9 cellular contexts compared by ENCODE assay signal in the genomic region with DNA sequence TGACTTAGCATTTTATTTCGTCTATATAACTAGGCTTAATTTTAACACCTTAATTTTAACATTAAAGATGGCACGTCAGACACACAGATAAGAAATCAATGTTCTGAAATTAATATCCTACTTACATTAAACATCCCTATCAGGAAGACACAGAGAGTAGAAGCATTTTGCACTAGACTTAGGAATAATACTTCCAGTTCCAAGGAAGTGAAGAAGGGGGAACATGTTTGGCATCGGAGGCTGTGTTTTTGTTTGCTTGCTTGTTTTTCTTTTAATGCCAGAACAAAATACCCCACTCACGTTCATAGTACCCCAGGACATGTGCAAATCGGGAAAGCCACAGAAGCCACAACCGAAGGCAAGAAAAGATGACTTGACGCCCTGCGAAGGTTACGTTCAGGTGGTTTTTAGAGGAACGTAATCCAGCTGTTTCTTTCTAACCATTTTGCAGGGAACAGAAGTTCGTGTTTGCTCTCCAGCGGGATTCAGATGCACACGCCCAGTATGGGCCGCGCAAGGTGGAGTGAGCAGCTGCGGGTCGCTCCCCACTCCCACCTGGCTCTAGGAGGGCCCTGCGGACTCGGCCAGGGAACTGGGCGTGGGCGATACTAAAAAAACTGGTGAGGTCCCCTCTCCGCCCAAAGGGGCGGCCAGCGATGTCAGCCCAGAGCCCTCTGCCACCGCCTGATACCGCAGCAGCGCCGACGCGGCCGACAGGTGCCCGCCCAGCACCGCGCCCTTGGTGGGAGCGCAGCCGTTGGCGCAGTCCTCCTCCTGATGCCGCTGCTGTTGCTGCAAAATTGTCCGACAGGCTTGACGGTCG. TPM values are rescaled to one million over a fixed set of nuclear protein-coding genes. Genes with fewer than 3 reads are reported as not detected.
DNase-seq lines count a peak whose midpoint lies in the region; ATAC-seq, FAIRE-seq and TF ChIP-seq lines count a peak whose summit lies in the region.
"Not testable (repeated sequence)": the region's sequence is repeated elsewhere in the genome, so short reads cannot be mapped to it uniquely, and the experiment has no call there.
"Had no signal": no experiment of that assay in that cellular context is flagged by ENCODE, and none has a peak within 500 bp of the region (broad histone marks: within the 10 kb centered on the region; RNA-seq: fewer than 3 reads in every experiment).

No MANE protein-coding gene starts in this region.

- TF ChIP-seq RAD21 in GM12878 (IDR thresholded peaks at IDR 0.05; ENCODE audit: insufficient read depth, low read depth, low read length); neural cell (conservative IDR thresholded peaks at IDR 0.05): not testable (repeated sequence)

- not testable (repeated sequence) for H3K9ac ChIP-seq in GM12878 (ENCODE audit: control insufficient read depth, insufficient read depth, low read length); neural cell (ENCODE audit: low read length)

- H4K20me1 ChIP-seq in GM12878 (ENCODE audit: control insufficient read depth, insufficient read depth); neural cell (ENCODE audit: insufficient read depth): not testable (repeated sequence)

- peak in 1 of 3 donors; percentile 20 for DNase-seq in CD4-positive, CD25-positive, alpha-beta regulatory T cell
- DNase-seq in NCI-H69 (lab: John Stamatoyannopoulos, UW) (peak; percentile 8), activated B cell treated with CpG ODN at 0.5 μM for 24 hours (peak; percentile 36)
- DNase-seq in activated T-cell treated with anti-CD3 and anti-CD28 coated beads, Interleukin-2, amount 50 U/mL, for 1 hour: peak; percentile 22
- not testable (repeated sequence) for DNase-seq in GM12878 (ENCODE audit: low read depth, low spot score); immature natural killer cell
- peak in 1 of 2 donors; percentile 26 for DNase-seq in stimulated activated naive CD8-positive, alpha-beta T cell treated with anti-CD3 and anti-CD28 coated beads, Interleukin-15, amount 100 ng/mL, for 72 hours

- not testable (repeated sequence) for ATAC-seq in CD4-positive, CD25-positive, alpha-beta regulatory T cell (ENCODE audit: low read depth in 2 of 2); activated B cell treated with CpG ODN at 0.5 μM for 24 hours (ENCODE audit: low read depth); GM12878; stimulated activated naive CD8-positive, alpha-beta T cell treated with anti-CD3 and anti-CD28 coated beads, Interleukin-15, amount 100 ng/mL, for 72 hours

- CTCF ChIA-PET in activated B cell treated with CpG ODN at 0.5 μM for 24 hours (lab: Charles Lee); GM12878 (lab: Yijun Ruan, JAX): not testable (repeated sequence)

- not testable (repeated sequence) for H3K9me3 ChIP-seq in CD4-positive, CD25-positive, alpha-beta regulatory T cell (ENCODE audit: control insufficient read depth in 2 of 2, low read length in 2 of 2); GM12878 (replicated peaks; ENCODE audit: control insufficient read depth, insufficient read depth, low read length); neural cell (ENCODE audit: low read length)

- BruUV-seq in GM12878 (replicated peaks; lab: Mats Ljungman, UMichigan): not testable (repeated sequence)

- intact Hi-C loops in activated B cell treated with CpG ODN at 0.5 μM for 24 hours (cut with micrococcal nuclease); GM12878 (cut with micrococcal nuclease; ENCODE audit: unreplicated experiment): not testable (repeated sequence)

- FAIRE-seq in GM12878 (lab: Jason Lieb, UNC): not testable (repeated sequence)

- WGBS in GM12878 (ENCODE audit: insufficient coverage, insufficient replicate concordance, low lambda C conversion rate, missing lambda C conversion rate): 18% methylated on average over 38 of the region's 41 CpGs

- not testable (repeated sequence) for H3K4me3 ChIP-seq in CD4-positive, CD25-positive, alpha-beta regulatory T cell (ENCODE audit: low read depth, low read length); GM12878; neural cell (ENCODE audit: low read length)

- not testable (repeated sequence) for H3K36me3 ChIP-seq in CD4-positive, CD25-positive, alpha-beta regulatory T cell (ENCODE audit: control insufficient read depth, insufficient read depth, low read length); GM12878 (ENCODE audit: control insufficient read depth in 2 of 2, insufficient read depth in 2 of 2, low read length in 1 of 2); neural cell (ENCODE audit: insufficient read depth, low read length)

- not testable (repeated sequence) for TF ChIP-seq EP300 in GM12878 (IDR thresholded peaks at IDR 0.05; ENCODE audit: borderline replicate concordance in 1 of 2, control insufficient read depth in 1 of 2, low read depth in 2 of 2, low read length in 2 of 2); neural cell (conservative IDR thresholded peaks at IDR 0.05; ENCODE audit: poor library complexity, severe bottlenecking)

- TF ChIP-seq CTCF in activated B cell treated with CpG ODN at 0.5 μM for 24 hours (IDR thresholded peaks at IDR 0.05); GM12878 (IDR thresholded peaks at IDR 0.05 in 2 of 3, conservative IDR thresholded peaks at IDR 0.05 in 1 of 3; ENCODE audit: control insufficient read depth in 2 of 3, extremely low read depth in 1 of 3, insufficient read depth in 1 of 3, low read depth in 3 of 3, low read length in 3 of 3); neural cell (IDR thresholded peaks at IDR 0.05; ENCODE audit: poor library complexity, severe bottlenecking): not testable (repeated sequence)

- not testable (repeated sequence) for H3K27ac ChIP-seq in CD4-positive, CD25-positive, alpha-beta regulatory T cell (ENCODE audit: insufficient read depth, low read length, poor library complexity, severe bottlenecking); GM12878 (ENCODE audit: control insufficient read depth, insufficient read depth); neural cell (ENCODE audit: low read length)

- H3K9me3 Mint-ChIP-seq in CD4-positive, CD25-positive, alpha-beta regulatory T cell; activated B cell treated with CpG ODN at 0.5 μM for 24 hours; immature natural killer cell; stimulated activated naive CD8-positive, alpha-beta T cell treated with anti-CD3 and anti-CD28 coated beads, Interleukin-15, amount 100 ng/mL, for 72 hours: not testable (repeated sequence)

- in situ Hi-C loops in GM12878 (cut with MboI): not testable (repeated sequence)

- TF ChIP-seq POLR2A in GM12878 (IDR thresholded peaks at IDR 0.05; ENCODE audit: low read depth, low read length): not testable (repeated sequence)

- not testable (repeated sequence) for H3K79me2 ChIP-seq in GM12878 (ENCODE audit: control insufficient read depth, insufficient read depth, low read length); neural cell (replicated peaks; ENCODE audit: insufficient read depth, low read length)

- H3K4me1 Mint-ChIP-seq in CD4-positive, CD25-positive, alpha-beta regulatory T cell: peaks cover 5 to 23% (median 15%) of the 10 kb centered on the region in 4 donors
- peaks cover 32% of the 10 kb centered on the region for H3K4me1 Mint-ChIP-seq in activated B cell treated with CpG ODN at 0.5 μM for 24 hours
- peaks cover 21 to 25% of the 10 kb centered on the region in 2 donors for H3K4me1 Mint-ChIP-seq in immature natural killer cell
- H3K4me1 Mint-ChIP-seq in stimulated activated naive CD8-positive, alpha-beta T cell treated with anti-CD3 and anti-CD28 coated beads, Interleukin-15, amount 100 ng/mL, for 72 hours: peaks cover 38% of the 10 kb centered on the region

- SMC1A ChIA-PET in GM12878 (lab: Charles Lee; ENCODE audit: uncharacterized antibody, unreplicated experiment): not testable (repeated sequence)

- H3K4me3 Mint-ChIP-seq in CD4-positive, CD25-positive, alpha-beta regulatory T cell: peak overlapping the region in 3 of 4 donors; percentile 11 to 67 (median 22)
- H3K4me3 Mint-ChIP-seq in activated B cell treated with CpG ODN at 0.5 μM for 24 hours: peak overlapping the region; percentile 28
- peak overlapping the region in 4 of 5 donors; percentile 56 to 71 (median 67) for H3K4me3 Mint-ChIP-seq in immature natural killer cell
- peak overlapping the region; percentile 54 to 81 for H3K4me3 Mint-ChIP-seq in stimulated activated naive CD8-positive, alpha-beta T cell treated with anti-CD3 and anti-CD28 coated beads, Interleukin-15, amount 100 ng/mL, for 72 hours

- H3F3A ChIP-seq in neural cell (ENCODE audit: insufficient read depth, low read length, poor library complexity, severe bottlenecking): not testable (repeated sequence)

- RAD21 ChIA-PET in GM12878 (lab: Charles Lee; ENCODE audit: unreplicated experiment): not testable (repeated sequence)

- not testable (repeated sequence) for H2AFZ ChIP-seq in GM12878 (ENCODE audit: control insufficient read depth, low read depth, low read length); neural cell (ENCODE audit: low read depth, low read length)

- H3K4me1 ChIP-seq in CD4-positive, CD25-positive, alpha-beta regulatory T cell (ENCODE audit: control insufficient read depth, insufficient read depth, low read length, poor library complexity, severe bottlenecking): peaks cover 20% of the 10 kb centered on the region
- not testable (repeated sequence) for H3K4me1 ChIP-seq in GM12878 (ENCODE audit: control insufficient read depth, insufficient read depth, low read length)

- not testable (repeated sequence) for H3K9me2 ChIP-seq in neural cell (ENCODE audit: insufficient read depth, low read length)

- H3K27me3 Mint-ChIP-seq in CD4-positive, CD25-positive, alpha-beta regulatory T cell: peaks cover 49% of the 10 kb centered on the region
- peaks cover 30% of the 10 kb centered on the region for H3K27me3 Mint-ChIP-seq in activated B cell treated with CpG ODN at 0.5 μM for 24 hours
- peaks cover 32 to 41% (median 40%) of the 10 kb centered on the region in 3 donors for H3K27me3 Mint-ChIP-seq in immature natural killer cell (ENCODE audit: low read depth in 3 of 3)
- peaks cover 51% of the 10 kb centered on the region for H3K27me3 Mint-ChIP-seq in stimulated activated naive CD8-positive, alpha-beta T cell treated with anti-CD3 and anti-CD28 coated beads, Interleukin-15, amount 100 ng/mL, for 72 hours

- not testable (repeated sequence) for H3K27ac Mint-ChIP-seq in CD4-positive, CD25-positive, alpha-beta regulatory T cell; activated B cell treated with CpG ODN at 0.5 μM for 24 hours; stimulated activated naive CD8-positive, alpha-beta T cell treated with anti-CD3 and anti-CD28 coated beads, Interleukin-15, amount 100 ng/mL, for 72 hours
- peak overlapping the region in 1 of 6 donors; percentile 27 for H3K27ac Mint-ChIP-seq in immature natural killer cell

- H3K27me3 ChIP-seq in CD4-positive, CD25-positive, alpha-beta regulatory T cell (ENCODE audit: control insufficient read depth, insufficient read depth, low read length); GM12878 (replicated peaks in 1 of 2; ENCODE audit: control insufficient read depth in 2 of 2, insufficient read depth in 2 of 2, low read length in 1 of 2): not testable (repeated sequence)
- H3K27me3 ChIP-seq in neural cell (ENCODE audit: insufficient read depth, low read depth, low read length): peaks cover 55% of the 10 kb centered on the region

- not testable (repeated sequence) for H3K36me3 Mint-ChIP-seq in CD4-positive, CD25-positive, alpha-beta regulatory T cell; activated B cell treated with CpG ODN at 0.5 μM for 24 hours (ENCODE audit: low read depth); immature natural killer cell

- H3K4me2 ChIP-seq in GM12878 (ENCODE audit: control insufficient read depth, insufficient read depth): peak overlapping the region; percentile 42
- H3K4me2 ChIP-seq in neural cell (ENCODE audit: low read length): not testable (repeated sequence)

- POLR2A ChIA-PET in activated B cell treated with CpG ODN at 0.5 μM for 24 hours (lab: Charles Lee); GM12878 (lab: Charles Lee): not testable (repeated sequence)

RNA-seq across cellular contexts. Expression of gene FOXD4, which starts 1.8 kb away (rescaled TPM):
- total RNA-seq in CD4-positive, CD25-positive, alpha-beta regulatory T cell: 0.32 TPM
- polyA plus RNA-seq in CD4-positive, CD25-positive, alpha-beta regulatory T cell: not detected
- 0.55 and 0.61 TPM in 2 replicates for total RNA-seq in activated B cell treated with CpG ODN at 0.5 μM for 24 hours
- total RNA-seq in GM12878 (2013; cell fraction: nucleolus; rRNA removed): 1.7 and 2.0 TPM in 2 replicates
- total RNA-seq in GM12878 (2014; rRNA removed): 0.34 and 0.54 TPM in 2 replicates
- 0.09 and 0.14 TPM in 2 replicates for total RNA-seq in GM12878 (2014; rRNA removed; fragmentation: Illumina TruSeq; extraction: Trizol)
- 0.24 TPM in 1 of 2 replicates, not detected in the other for total RNA-seq in GM12878 (2021)
- not detected for polyA plus RNA-seq in GM12878 (2011; ENCODE audit: low read depth)
- 0.22 and 0.26 TPM in 2 replicates for polyA plus RNA-seq in GM12878 (2011; rRNA removed)
- polyA plus RNA-seq in GM12878 (2011; cell fraction: cytosol; rRNA removed): 0.21 and 0.37 TPM in 2 replicates
- polyA plus RNA-seq in GM12878 (2011; cell fraction: nucleus; rRNA removed): 1.4 and 1.6 TPM in 2 replicates
- polyA plus RNA-seq in GM12878 (2012): not detected in 2 replicates
- 0.13 TPM in 1 of 2 replicates, not detected in the other for polyA plus RNA-seq in GM12878 (2014; fragmentation: Illumina TruSeq; extraction: Trizol)
- polyA plus RNA-seq in GM12878 (2014; fragmentation: Nextera tagmentation; extraction: Ambion mirVana): not detected
- 0.10 and 0.26 TPM in 2 replicates for polyA plus RNA-seq in GM12878 (2014; rRNA removed)
- under 1 TPM in 1 of 2 experiments, not detected in 1; 0.13 TPM for polyA plus RNA-seq in GM12878 (2016; fragmentation: Nextera tagmentation; extraction: Ambion mirVana)
- polyA minus RNA-seq in GM12878 (2011; rRNA and poly(A)+ RNA removed): 0.44 and 0.62 TPM in 2 replicates
- not detected in 2 replicates for polyA minus RNA-seq in GM12878 (2011; cell fraction: cytosol; rRNA and poly(A)+ RNA removed)
- polyA minus RNA-seq in GM12878 (2011; cell fraction: nucleus; rRNA and poly(A)+ RNA removed): 1.2 and 2.6 TPM in 2 replicates
- not detected for polyA plus RNA-seq in immature natural killer cell
- 2.3 and 2.5 TPM in 2 replicates for polyA plus RNA-seq in neural cell
- 2.9 and 3.2 TPM in 2 replicates for polyA minus RNA-seq in neural cell
- total RNA-seq: left cardiac atrium had no signal
